ENCODE assay signal across 8 cellular contexts in the genomic region with DNA sequence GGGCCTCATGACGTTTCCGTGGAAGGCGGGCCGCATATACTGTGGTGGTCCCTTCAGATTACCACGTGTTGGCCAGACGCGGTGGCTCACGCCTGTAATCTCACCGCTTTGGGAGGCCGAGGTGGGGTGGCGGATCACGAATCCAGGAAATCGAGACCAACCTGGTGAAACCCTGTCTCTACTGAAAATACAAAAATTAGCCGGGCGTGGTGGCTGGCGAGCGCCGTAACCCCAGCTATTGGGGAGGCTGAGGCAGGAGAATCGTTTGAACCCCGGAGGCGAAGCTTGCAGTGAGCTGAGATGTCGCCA. TPM values are rescaled to one million over a fixed set of nuclear protein-coding genes. Genes with fewer than 3 reads are reported as not detected.
DNase-seq lines count a peak whose midpoint lies in the region; ATAC-seq and TF ChIP-seq lines count a peak whose summit lies in the region.

No MANE protein-coding gene starts in this region.

- H3K4me3 Mint-ChIP-seq in activated naive CD4-positive, alpha-beta T cell treated with anti-CD3 and anti-CD28 coated beads, Interleukin-2, amount 50 U/mL, for 24 hours, result peak overlapping the region; percentile 75
- peak overlapping the region; percentile 84 for H3K4me3 Mint-ChIP-seq in MCF 10A (ENCODE audit: unreplicated experiment)

- H3K9me3 Mint-ChIP-seq in activated naive CD4-positive, alpha-beta T cell treated with anti-CD3 and anti-CD28 coated beads, Interleukin-2, amount 50 U/mL, for 24 hours, result no peaks in the 10 kb centered on the region
- H3K9me3 Mint-ChIP-seq in MCF 10A (ENCODE audit: unreplicated experiment), result no peaks in the 10 kb centered on the region

- H3K79me1 ChIP-seq in mesendoderm (ENCODE audit: low read length), result no peaks in the 10 kb centered on the region

- H3K23ac ChIP-seq in mesendoderm (ENCODE audit: low read length), result no peak overlapping the region

- no peak overlapping the region for H2BK15ac ChIP-seq in mesendoderm (replicated peaks; ENCODE audit: low read depth)

- H3K18ac ChIP-seq in mesendoderm (ENCODE audit: low read length), result no peak overlapping the region

- POLR2A ChIA-PET in MCF 10A (lab: Yijun Ruan, JAX), result interaction anchor here (0.6 to 6.0 kb wide), 8 partner anchors 13 to 250 kb away, joined by 3 to 60 read pairs (median 4); partner anchors contain the start of genes HDAC10, MAPK12, PLXNB2 and TUBGCP6

- H3K36me3 Mint-ChIP-seq in activated naive CD4-positive, alpha-beta T cell treated with anti-CD3 and anti-CD28 coated beads, Interleukin-2, amount 50 U/mL, for 24 hours, result no peaks in the 10 kb centered on the region
- H3K36me3 Mint-ChIP-seq in MCF 10A (ENCODE audit: insufficient read depth, unreplicated experiment), result no peaks in the 10 kb centered on the region

- no TSS peak for BruUV-seq in MCF 10A (replicated peaks; lab: Mats Ljungman, UMichigan)

- no peak overlapping the region for H2AK5ac ChIP-seq in mesendoderm (ENCODE audit: low read length)

- H3K9ac ChIP-seq in mesendoderm (ENCODE audit: low read length), result peak overlapping the region; percentile 94

- intact Hi-C loops in MCF 10A (cut with micrococcal nuclease), result loop anchor here (2.0 kb wide), 2 partner anchors 45 to 53 kb away; no protein-coding TSS in a partner anchor
- intact Hi-C loops in upper lobe of right lung (cut with DNase I), result loop anchor here (10.0 kb wide), 1 partner anchor 53 kb away; the partner anchor contains the start of gene MAPK11

- H3K4me1 Mint-ChIP-seq in activated naive CD4-positive, alpha-beta T cell treated with anti-CD3 and anti-CD28 coated beads, Interleukin-2, amount 50 U/mL, for 24 hours, result peaks cover 13% of the 10 kb centered on the region
- peaks cover 18% of the 10 kb centered on the region for H3K4me1 Mint-ChIP-seq in MCF 10A (ENCODE audit: insufficient read depth, unreplicated experiment)

- H3K27me3 ChIP-seq in mesendoderm (ENCODE audit: insufficient read depth, low read length, poor library complexity) (no peaks in the 10 kb centered on the region), upper lobe of right lung (no peaks in the 10 kb centered on the region)

- DNase-seq in activated naive CD4-positive, alpha-beta T cell treated with anti-CD3 and anti-CD28 coated beads, Interleukin-2, amount 50 U/mL, for 16 hours, result no peak
- DNase-seq in MCF 10A (ENCODE audit: unreplicated experiment), result no peak
- DNase-seq in mesendoderm, result no peak
- no peak for DNase-seq in upper lobe of right lung
- no peak for DNase-seq in DMS114 treated with DMSO at 0.1 percent for 48 hours (lab: John Stamatoyannopoulos, UW; ENCODE audit: unreplicated experiment)
- no peak for DNase-seq in ecto neural progenitor cell (ENCODE audit: low spot score)
- no peak for DNase-seq in NOMO-1 (lab: John Stamatoyannopoulos, UW; ENCODE audit: unreplicated experiment in 2 of 2)

- H3K79me2 ChIP-seq in mesendoderm (ENCODE audit: control insufficient read depth, insufficient read depth, low read length), result no peaks in the 10 kb centered on the region

- no peak overlapping the region for H2BK120ac ChIP-seq in mesendoderm (ENCODE audit: low read depth, low read length)

- peak overlapping the region; percentile 90 for H3K4ac ChIP-seq in mesendoderm (ENCODE audit: low read depth, low read length)

- H3K4me1 ChIP-seq in mesendoderm (ENCODE audit: control insufficient read depth, low read depth, low read length) (peaks cover 1% of the 10 kb centered on the region), upper lobe of right lung (peaks cover 10% of the 10 kb centered on the region)

- no peak overlapping the region for H2BK5ac ChIP-seq in mesendoderm (ENCODE audit: low read length)

- CTCF ChIA-PET in MCF 10A (lab: Yijun Ruan, JAX), result interaction anchor here (0.7 to 4.5 kb wide), 9 partner anchors 11 to 86 kb away, joined by 3 to 38 read pairs (median 8); partner anchors contain the start of genes HDAC10 and PLXNB2

- H4K8ac ChIP-seq in mesendoderm (ENCODE audit: low read depth, low read length), result peak overlapping the region; percentile 5

- peak overlapping the region; percentile 75 for H3K4me2 ChIP-seq in mesendoderm (ENCODE audit: low read length)

- ATAC-seq in upper lobe of right lung, result no peak

- H3K27ac Mint-ChIP-seq in activated naive CD4-positive, alpha-beta T cell treated with anti-CD3 and anti-CD28 coated beads, Interleukin-2, amount 50 U/mL, for 24 hours, result no peak overlapping the region
- H3K27ac Mint-ChIP-seq in MCF 10A (ENCODE audit: low read depth, unreplicated experiment), result peak overlapping the region; percentile 49

- no peak overlapping the region for H4K5ac ChIP-seq in mesendoderm (ENCODE audit: low read length)

- TF ChIP-seq CTCF in MCF 10A (IDR thresholded peaks at IDR 0.05; ENCODE audit: unreplicated experiment), result no peak
- no peak for TF ChIP-seq CTCF in upper lobe of right lung (IDR thresholded peaks at IDR 0.05)

- H3K4me3 ChIP-seq in mesendoderm (ENCODE audit: low read length), result peak overlapping the region; percentile 46
- peak overlapping the region; percentile 78 for H3K4me3 ChIP-seq in upper lobe of right lung

- H3K36me3 ChIP-seq in mesendoderm (ENCODE audit: control insufficient read depth, insufficient read depth, low read length), result no peaks in the 10 kb centered on the region
- H3K36me3 ChIP-seq in upper lobe of right lung, result no peaks in the 10 kb centered on the region

- WGBS in mesendoderm (ENCODE audit: extremely low coverage, insufficient coverage, low lambda C conversion rate), result no CpG with 5 or more reads among the region's 22 CpGs

- H3K27ac ChIP-seq in mesendoderm (ENCODE audit: low read depth, low read length) (no peak overlapping the region), upper lobe of right lung (peak overlapping the region; percentile 98)

- no peaks in the 10 kb centered on the region for H3K27me3 Mint-ChIP-seq in activated naive CD4-positive, alpha-beta T cell treated with anti-CD3 and anti-CD28 coated beads, Interleukin-2, amount 50 U/mL, for 24 hours
- H3K27me3 Mint-ChIP-seq in MCF 10A (ENCODE audit: insufficient read depth, unreplicated experiment), result no peaks in the 10 kb centered on the region

- H3K56ac ChIP-seq in mesendoderm (ENCODE audit: low read length), result peak overlapping the region; percentile 96

- no peaks in the 10 kb centered on the region for H3K9me3 ChIP-seq in upper lobe of right lung

RNA-seq across cellular contexts. Expression of gene DENND6B, which starts 0.9 kb away (rescaled TPM):
- total RNA-seq in MCF 10A (2022) (4.0 and 5.5 TPM in 2 replicates), upper lobe of right lung (9.3 TPM)
- polyA plus RNA-seq in mesendoderm (2013, experiment 1 of 2), result 0.08 TPM
- 0.08 TPM for polyA plus RNA-seq in mesendoderm (2013, experiment 2 of 2)

RNA-seq across cellular contexts. Expression of gene PPP6R2, which starts 15.5 kb away (rescaled TPM):
- total RNA-seq in MCF 10A (2022) (28.4 and 30.1 TPM in 2 replicates), upper lobe of right lung (54.0 TPM)
- polyA plus RNA-seq in mesendoderm (2013, experiment 1 of 2), result 15.2 TPM
- polyA plus RNA-seq in mesendoderm (2013, experiment 2 of 2), result 16.2 TPM

RNA-seq across cellular contexts. Expression of gene PLXNB2, which starts 20.2 kb away (rescaled TPM):
- total RNA-seq in MCF 10A (2022) (199 and 200 TPM in 2 replicates), upper lobe of right lung (308 TPM)
- 34.1 TPM for polyA plus RNA-seq in mesendoderm (2013, experiment 1 of 2)
- polyA plus RNA-seq in mesendoderm (2013, experiment 2 of 2), result 33.7 TPM

RNA-seq across cellular contexts. Expression of gene MAPK11, which starts 57.5 kb away (rescaled TPM):
- total RNA-seq in MCF 10A (2022) (10.4 and 11.9 TPM in 2 replicates), upper lobe of right lung (26.1 TPM)
- polyA plus RNA-seq in mesendoderm (2013, experiment 1 of 2), result 0.42 TPM
- polyA plus RNA-seq in mesendoderm (2013, experiment 2 of 2), result 0.36 TPM
